8 cellular contexts compared by ENCODE assay signal in the genomic region with DNA sequence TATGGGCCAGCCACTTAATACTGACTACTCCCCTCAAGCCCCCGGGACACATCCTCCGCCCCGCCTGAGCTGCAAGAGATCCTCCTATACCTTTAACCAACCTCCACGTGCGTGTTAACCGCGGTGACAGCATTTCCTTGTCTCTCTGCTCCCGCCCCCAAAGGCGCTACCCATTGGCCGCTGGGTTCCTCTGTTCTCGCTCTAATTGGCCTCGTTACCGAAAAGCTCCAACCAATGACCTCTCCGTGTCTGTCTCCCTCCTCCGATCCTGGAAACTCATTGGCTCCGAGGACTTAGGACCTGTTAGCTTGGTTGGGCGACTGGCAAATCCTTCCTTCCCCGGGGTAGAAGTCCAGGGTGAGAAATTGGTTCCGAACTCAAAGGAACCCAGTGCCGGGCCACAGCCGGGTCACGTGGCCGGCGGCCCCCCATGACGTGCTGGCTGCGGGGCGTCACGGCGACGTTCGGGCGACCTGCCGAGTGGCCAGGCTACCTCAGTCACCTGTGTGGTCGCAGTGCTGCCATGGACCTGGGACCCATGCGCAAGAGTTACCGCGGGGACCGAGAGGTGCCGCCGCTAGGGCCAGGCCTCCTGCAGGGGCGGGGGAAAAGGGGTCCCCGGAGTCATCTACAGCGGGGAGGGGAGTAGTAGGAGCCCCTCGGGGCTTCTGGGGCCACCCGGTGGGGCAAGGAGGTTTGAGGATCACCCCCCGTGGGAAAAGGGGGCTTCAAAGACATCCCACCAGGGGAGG. TPM values are rescaled to one million over a fixed set of nuclear protein-coding genes. Genes with fewer than 3 reads are reported as not detected.
DNase-seq lines count a peak whose midpoint lies in the region; ATAC-seq lines count a peak whose summit lies in the region.

Gene PNPO, plus strand, starts transcription at position 326 of the 752 bp plus-strand sequence. Its CDS starts 105 bp downstream, at position 431.

- H3K27me3 ChIP-seq in endocrine pancreas (ENCODE audit: control insufficient read depth, insufficient read depth, low read length) (no peaks in the 10 kb centered on the region), mesenchymal stem cell (ENCODE audit: control insufficient read depth in 1 of 2, insufficient read depth in 1 of 2, low read length in 2 of 2) (no peaks in the 10 kb centered on the region)

- no peak within 1 kb of the TSS for H3K27ac ChIP-seq in mesenchymal stem cell (ENCODE audit: low read length, poor library complexity, severe bottlenecking)

- H2AFZ ChIP-seq in mesenchymal stem cell (ENCODE audit: low read depth, low read length), result peak within 1 kb of the TSS; percentile 66

- peak within 1 kb of the TSS; percentile 38 for H2AK5ac ChIP-seq in mesenchymal stem cell (ENCODE audit: low read length, severe bottlenecking)

- H4K8ac ChIP-seq in mesenchymal stem cell (ENCODE audit: low read length), result peak within 1 kb of the TSS; percentile 74

- 55% methylated on average over 46 of the region's 46 CpGs for WGBS in mesenchymal stem cell

- peak within 1 kb of the TSS; percentile 74 for H3K4me3 ChIP-seq in endocrine pancreas (ENCODE audit: control insufficient read depth, insufficient read depth, low read length)
- peak within 1 kb of the TSS; percentile 71 to 95 for H3K4me3 ChIP-seq in mesenchymal stem cell (ENCODE audit: insufficient read depth in 1 of 2, low read depth in 1 of 2, low read length in 2 of 2)

- peak within 1 kb of the TSS; percentile 85 for H3K9ac ChIP-seq in endocrine pancreas (ENCODE audit: control insufficient read depth, insufficient read depth, low read length)
- peak within 1 kb of the TSS; percentile 95 for H3K9ac ChIP-seq in mesenchymal stem cell (ENCODE audit: low read length)

- peak; percentile 84 for ATAC-seq in GM21360 (IDR thresholded peaks at IDR 0.05; ENCODE audit: unreplicated experiment)

- no peak within 1 kb of the TSS for H3K4ac ChIP-seq in mesenchymal stem cell (ENCODE audit: low read depth in 1 of 2, low read length in 2 of 2)

- H3K4me1 ChIP-seq in endocrine pancreas (ENCODE audit: control insufficient read depth, insufficient read depth, low read length) (no peaks in the 10 kb centered on the region), mesenchymal stem cell (ENCODE audit: control insufficient read depth, insufficient read depth, low read depth, low read length) (peaks cover 11% of the 10 kb centered on the region)

- H3K23ac ChIP-seq in mesenchymal stem cell (ENCODE audit: low read length in 2 of 2), result no peak within 1 kb of the TSS

- H2BK15ac ChIP-seq in mesenchymal stem cell (ENCODE audit: low read depth, poor library complexity, severe bottlenecking), result no peak within 1 kb of the TSS

- H3K9me3 ChIP-seq in endocrine pancreas (ENCODE audit: control insufficient read depth, low read length) (no peaks in the 10 kb centered on the region), mesenchymal stem cell (ENCODE audit: control insufficient read depth, low read length) (no peaks in the 10 kb centered on the region)

- H3K18ac ChIP-seq in mesenchymal stem cell (ENCODE audit: low read depth in 1 of 2, low read length in 2 of 2), result peak within 1 kb of the TSS in 1 of 2 experiments; percentile 71

- H4K91ac ChIP-seq in mesenchymal stem cell (ENCODE audit: low read length), result no peak within 1 kb of the TSS

- H3K79me1 ChIP-seq in mesenchymal stem cell (replicated peaks; ENCODE audit: low read length, poor library complexity, severe bottlenecking), result no peaks in the 10 kb centered on the region

- H3K36me3 ChIP-seq in endocrine pancreas (ENCODE audit: control insufficient read depth, insufficient read depth, low read length) (no peaks in the 10 kb centered on the region), mesenchymal stem cell (ENCODE audit: control insufficient read depth in 1 of 2, insufficient read depth in 2 of 2, low read depth in 1 of 2, low read length in 2 of 2) (peaks cover 18 to 28% of the 10 kb centered on the region in 2 experiments)

- no peak within 1 kb of the TSS for H2BK5ac ChIP-seq in mesenchymal stem cell (ENCODE audit: low read depth, low read length, poor library complexity, severe bottlenecking)

- no peak within 1 kb of the TSS for H2BK12ac ChIP-seq in mesenchymal stem cell (ENCODE audit: low read length in 2 of 2)

- peak within 1 kb of the TSS; percentile 19 for H2BK120ac ChIP-seq in mesenchymal stem cell (ENCODE audit: low read depth, low read length)

- peak; percentile 99 for DNase-seq in COLO829 (ENCODE audit: low spot score)
- peak; percentile 99 for DNase-seq in HT1080 (ENCODE audit: low read depth)
- peak; percentile 99 for DNase-seq in NOMO-1 treated with DMSO at 0.1 percent for 48 hours (lab: John Stamatoyannopoulos, UW; ENCODE audit: unreplicated experiment)
- peak; percentile 69 to 84 (median 82) for DNase-seq in activated CD8-positive, alpha-beta memory T cell treated with anti-CD3 and anti-CD28 coated beads for 48 hours (ENCODE audit: low read depth in 2 of 3, low spot score in 2 of 3)
- peak; percentile 95 for DNase-seq in mesenchymal stem cell
- peak; percentile 87 for DNase-seq in stimulated activated CD8-positive, alpha-beta memory T cell treated with anti-CD3 and anti-CD28 coated beads, Interleukin-12 subunit alpha, Interleukin-12 subunit beta, amount 100 ng/mL, for 4 hours (ENCODE audit: low read depth)

- H3K4me2 ChIP-seq in mesenchymal stem cell (ENCODE audit: low read length, poor library complexity, severe bottlenecking), result peak within 1 kb of the TSS; percentile 57

- peak within 1 kb of the TSS in 1 of 2 experiments; percentile 53 for H3K14ac ChIP-seq in mesenchymal stem cell (ENCODE audit: low read length in 2 of 2)

RNA-seq across cellular contexts. Expression of gene PNPO, which starts in this region (rescaled TPM):
- total RNA-seq in HT1080 (2014; rRNA removed; shearing (Covaris generic)), result 42.5 and 55.6 TPM in 2 replicates
- polyA plus RNA-seq in HT1080 (2015; cell fraction: cytosol; rRNA removed), result 61.2 and 72.9 TPM in 2 replicates
- 46.8 and 47.9 TPM in 2 replicates for polyA plus RNA-seq in HT1080 (2015; cell fraction: nucleus; rRNA removed)
- polyA plus RNA-seq in mesenchymal stem cell (2013, experiment 1 of 2), result 6.1 TPM
- polyA plus RNA-seq in mesenchymal stem cell (2013, experiment 2 of 2), result 5.4 TPM
